In genomic region chr21:35840197-35840799, GRCh38 we compare ENCODE assay signal across 8 cellular contexts.
A peak's percentile ranks its signal among the peaks of the same experiment; 100 is the strongest.
DNase-seq lines count a peak whose midpoint lies in the region; ATAC-seq, FAIRE-seq and TF ChIP-seq lines count a peak whose summit lies in the region.

No MANE protein-coding gene starts in this region.

- H3K9me3 ChIP-seq in Panc1 (ENCODE audit: control insufficient read depth, insufficient read depth, low read depth, low read length), result no peaks in the 10 kb centered on the region
- H3K9me3 ChIP-seq in left ventricle myocardium inferior (replicated peaks), result no peaks in the 10 kb centered on the region
- no peaks in the 10 kb centered on the region for H3K9me3 ChIP-seq in small intestine (ENCODE audit: control insufficient read depth, low read depth)

- WGBS in small intestine, 3 donors, result 95 to 100% (median 100%) methylated on average over 2 of the region's 2 CpGs

- CTCF ChIA-PET in Panc1 (lab: Charles Lee), result interaction anchor here (0.6 to 1.8 kb wide), 7 partner anchors 43 to 1119 kb away, joined by 3 to 8 read pairs (median 4); no protein-coding TSS in a partner anchor

- POLR2A ChIA-PET in Panc1 (lab: Charles Lee), result interaction anchor here (0.6 kb wide), 1 partner anchor 376 kb away, joined by 6 read pairs; no protein-coding TSS in a partner anchor

- H3K27ac ChIP-seq in Panc1 (ENCODE audit: low read length), result no peak overlapping the region
- H3K27ac ChIP-seq in left ventricle myocardium inferior (replicated peaks), result no peak overlapping the region
- no peak overlapping the region for H3K27ac ChIP-seq in small intestine (ENCODE audit: low read depth in 1 of 2, low read length in 1 of 2)

- H3K4me1 ChIP-seq in Panc1 (ENCODE audit: control insufficient read depth, insufficient read depth, low read length) (no peaks in the 10 kb centered on the region), left ventricle myocardium inferior (peaks cover 8% of the 10 kb centered on the region), small intestine (ENCODE audit: control insufficient read depth in 2 of 2, insufficient read depth in 1 of 2, low read depth in 1 of 2, low read length in 1 of 2) (no peaks in the 10 kb centered on the region)

- H3K4me3 ChIP-seq in Panc1 (ENCODE audit: low read depth in 2 of 2, low read length in 2 of 2), result no peak overlapping the region
- H3K4me3 ChIP-seq in left ventricle myocardium inferior, result no peak overlapping the region
- H3K4me3 ChIP-seq in small intestine (ENCODE audit: low read depth in 1 of 2, low read length in 2 of 2), result no peak overlapping the region

- no TSS peak for BruUV-seq in Panc1 (replicated peaks; lab: Mats Ljungman, UMichigan)

- DNase-seq in DMS53 treated with DMSO at 0.1 percent for 48 hours (lab: John Stamatoyannopoulos, UW; ENCODE audit: unreplicated experiment), result peak; percentile 41
- peak; percentile 39 for DNase-seq in KG1 (lab: John Stamatoyannopoulos, UW)
- peak; percentile 38 for DNase-seq in Panc1 (ENCODE audit: low read depth, low spot score)
- DNase-seq in activated naive CD4-positive, alpha-beta T cell treated with anti-CD3 and anti-CD28 coated beads, Interleukin-2, amount 50 U/mL, for 16 hours, result peak; percentile 57
- no peak for DNase-seq in left ventricle myocardium inferior
- DNase-seq in small intestine, result peak; percentile 73

- no peaks in the 10 kb centered on the region for H3K36me3 ChIP-seq in Panc1 (ENCODE audit: control insufficient read depth, insufficient read depth, low read length)
- no peaks in the 10 kb centered on the region for H3K36me3 ChIP-seq in left ventricle myocardium inferior
- H3K36me3 ChIP-seq in small intestine (ENCODE audit: control insufficient read depth in 2 of 2, insufficient read depth in 2 of 2, low read length in 2 of 2), result no peaks in the 10 kb centered on the region

- H3K27me3 ChIP-seq in Panc1 (ENCODE audit: control insufficient read depth, insufficient read depth, low read length) (no peaks in the 10 kb centered on the region), left ventricle myocardium inferior (ENCODE audit: low read depth) (peaks cover 12% of the 10 kb centered on the region), small intestine (ENCODE audit: control insufficient read depth in 2 of 2, insufficient read depth in 2 of 2, low read length in 2 of 2) (no peaks in the 10 kb centered on the region)

- TF ChIP-seq CTCF in Panc1 (IDR thresholded peaks at IDR 0.05), result peak; percentile 70; the same call in 1 of the 2 replicates
- peak; percentile 87 for TF ChIP-seq CTCF in left ventricle myocardium inferior (IDR thresholded peaks at IDR 0.05; ENCODE audit: borderline replicate concordance)

- intact Hi-C loops in Panc1 (cut with micrococcal nuclease; ENCODE audit: unreplicated experiment) (loop anchor here (10.0 kb wide), 1 partner anchor 1095 kb away; no protein-coding TSS in a partner anchor), left ventricle myocardium inferior (cut with micrococcal nuclease) (no loop called here)

- in situ Hi-C loops in Panc1 (cut with HindIII; ENCODE audit: low pct_unique_long_range_greater_than_20kb, low sequenced_read_pairs), result no loop called here

- ATAC-seq in Panc1, result 0 out of 2 replicates have a peak, but pooled peaks have one; percentile 62
- ATAC-seq in GM21786 (IDR thresholded peaks at IDR 0.05; ENCODE audit: unreplicated experiment), result no peak
- no peak for ATAC-seq in HG03159 (IDR thresholded peaks at IDR 0.05; ENCODE audit: unreplicated experiment)

- peak; percentile 83 for FAIRE-seq in small intestine (lab: Jason Lieb, UNC)
